11 cellular contexts compared by ENCODE assay signal in the genomic region with DNA sequence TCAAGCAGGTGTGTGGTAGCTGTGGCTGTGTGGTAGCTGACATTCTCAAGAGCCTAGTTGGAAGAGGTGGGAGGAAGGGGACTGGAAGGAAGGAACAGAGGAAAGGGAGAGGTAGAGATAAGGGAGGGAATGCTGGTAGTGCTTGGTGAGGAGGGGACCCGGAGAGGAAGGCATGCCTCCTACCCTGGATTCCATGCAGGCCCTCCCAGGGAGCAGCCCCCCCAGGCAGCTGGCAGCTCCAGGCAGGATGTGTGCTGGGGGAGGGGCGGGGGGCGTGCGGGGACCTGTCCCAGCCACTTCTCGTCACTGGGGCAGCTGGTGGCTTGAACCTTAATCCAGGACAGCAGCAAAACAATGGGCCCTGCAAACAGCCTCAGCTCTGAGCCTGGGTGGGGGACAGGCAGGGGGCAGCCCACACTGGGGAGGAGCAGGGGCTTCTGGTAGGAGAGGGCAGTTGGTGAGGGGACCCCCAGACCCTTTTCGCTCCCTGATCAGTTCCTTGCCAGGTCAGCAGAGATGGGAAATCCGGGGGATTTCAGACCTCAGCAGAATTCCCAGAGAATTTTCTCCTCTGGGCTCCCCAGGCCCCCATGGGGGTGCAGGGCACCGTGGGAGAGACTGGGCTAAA. TPM values are rescaled to one million over a fixed set of nuclear protein-coding genes. Genes with fewer than 3 reads are reported as not detected.
DNase-seq lines count a peak whose midpoint lies in the region; ATAC-seq and TF ChIP-seq lines count a peak whose summit lies in the region.
"Had no signal": no experiment of that assay in that cellular context is flagged by ENCODE, and none has a peak within 500 bp of the region (broad histone marks: within the 10 kb centered on the region; RNA-seq: fewer than 3 reads in every experiment).

No MANE protein-coding gene starts in this region.

- H3K27me3 Mint-ChIP-seq in activated CD4-positive, alpha-beta memory T cell treated with anti-CD3 and anti-CD28 coated beads for 36 hours = peaks cover 27% of the 10 kb centered on the region

- intact Hi-C loops in heart right ventricle (cut with DNase I) = no loop called here
- intact Hi-C loops in left ventricle myocardium superior (cut with micrococcal nuclease) = no loop called here
- intact Hi-C loops in activated CD4-positive, alpha-beta memory T cell treated with anti-CD3 and anti-CD28 coated beads for 36 hours (cut with micrococcal nuclease) = no loop called here
- intact Hi-C loops in left colon (cut with DNase I, micrococcal nuclease) = no loop called here

- DNase-seq in heart right ventricle = no peak
- no peak for DNase-seq in left ventricle myocardium superior
- DNase-seq in astrocyte of the spinal cord (ENCODE audit: low read depth, low spot score) = no peak
- DNase-seq in lung (ENCODE audit: low spot score) = no peak
- DNase-seq in activated CD4-positive, alpha-beta memory T cell treated with anti-CD3 and anti-CD28 coated beads for 36 hours = no peak
- no peak for DNase-seq in stimulated activated CD8-positive, alpha-beta memory T cell treated with anti-CD3 and anti-CD28 coated beads, Interleukin-4, amount 100 ng/mL, for 48 hours
- DNase-seq in HuH-7 (ENCODE audit: low spot score) = no peak
- DNase-seq in left colon = no peak
- DNase-seq: CD8-positive, alpha-beta T cell; stimulated activated naive CD4-positive, alpha-beta T cell had no signal

- H3K4me3 ChIP-seq in heart right ventricle = peak overlapping the region in 7 of 10 donors; percentile 47 to 61 (median 50)
- peak overlapping the region; percentile 49 for H3K4me3 ChIP-seq in astrocyte of the spinal cord (ENCODE audit: low read depth, low read length)
- H3K4me3 ChIP-seq in lung = no peak overlapping the region

- POLR2A ChIA-PET in activated CD4-positive, alpha-beta memory T cell treated with anti-CD3 and anti-CD28 coated beads for 36 hours (lab: Charles Lee) = no interaction called here

- H3K9me3 Mint-ChIP-seq in activated CD4-positive, alpha-beta memory T cell treated with anti-CD3 and anti-CD28 coated beads for 36 hours = no peaks in the 10 kb centered on the region
- H3K9me3 Mint-ChIP-seq: CD8-positive, alpha-beta T cell had no signal

- H3K27ac Mint-ChIP-seq in activated CD4-positive, alpha-beta memory T cell treated with anti-CD3 and anti-CD28 coated beads for 36 hours = no peak overlapping the region
- H3K27ac Mint-ChIP-seq: CD8-positive, alpha-beta T cell had no signal

- H3K27me3 ChIP-seq in heart right ventricle = peaks cover 0 to 27% (median 0%) of the 10 kb centered on the region in 7 donors
- no peaks in the 10 kb centered on the region for H3K27me3 ChIP-seq in lung (ENCODE audit: control insufficient read depth, insufficient read depth)
- H3K27me3 ChIP-seq: Peyer's patch had no signal

- H3K27ac ChIP-seq in heart right ventricle (peak overlapping the region in 9 of 10 donors; percentile 76 to 94 (median 87)), lung (ENCODE audit: low read depth in 1 of 2, low read length in 1 of 2) (peak overlapping the region; percentile 81 to 91)

- no peaks in the 10 kb centered on the region for H3K36me3 Mint-ChIP-seq in activated CD4-positive, alpha-beta memory T cell treated with anti-CD3 and anti-CD28 coated beads for 36 hours
- H3K36me3 Mint-ChIP-seq: CD8-positive, alpha-beta T cell had no signal

- H3K4me1 ChIP-seq in heart right ventricle (peaks cover 31 to 94% (median 81%) of the 10 kb centered on the region in 9 donors), lung (ENCODE audit: control insufficient read depth in 2 of 2, insufficient read depth in 2 of 2, low read length in 2 of 2) (peaks cover 8 to 27% of the 10 kb centered on the region in 2 donors)

- ATAC-seq in heart right ventricle (peak in 1 of 8 donors; percentile 4), left ventricle myocardium superior (no peak), lung (ENCODE audit: insufficient read depth, low FRiP score) (no peak), left colon (no peak)
- ATAC-seq: CD8-positive, alpha-beta T cell had no signal

- WGBS in heart right ventricle, 2 donors = 36 to 39% methylated on average over 6 to 8 of the region's 8 CpGs
- 60 to 73% methylated on average over 7 to 8 of the region's 8 CpGs for WGBS in lung, 2 donors

- in situ Hi-C loops in astrocyte of the spinal cord (cut with HindIII; ENCODE audit: low sequenced_read_pairs) = no loop called here

- no peak overlapping the region for H3K4me3 Mint-ChIP-seq in activated CD4-positive, alpha-beta memory T cell treated with anti-CD3 and anti-CD28 coated beads for 36 hours
- H3K4me3 Mint-ChIP-seq: CD8-positive, alpha-beta T cell had no signal

- H3K36me3 ChIP-seq in heart right ventricle (peaks cover 0 to 30% (median 18%) of the 10 kb centered on the region in 9 donors), lung (ENCODE audit: control insufficient read depth in 2 of 2, insufficient read depth in 2 of 2, low read length in 2 of 2) (peaks cover 0 to 16% of the 10 kb centered on the region in 2 donors)
- H3K36me3 ChIP-seq: Peyer's patch had no signal

- CTCF ChIA-PET in activated CD4-positive, alpha-beta memory T cell treated with anti-CD3 and anti-CD28 coated beads for 36 hours (lab: Charles Lee) = interaction anchor here (0.8 to 1.0 kb wide), 3 partner anchors 32 to 106 kb away, joined by 3 read pairs; no protein-coding TSS in a partner anchor

- peaks cover 11% of the 10 kb centered on the region for H3K4me1 Mint-ChIP-seq in activated CD4-positive, alpha-beta memory T cell treated with anti-CD3 and anti-CD28 coated beads for 36 hours (ENCODE audit: low read depth)

- TF ChIP-seq CTCF in heart right ventricle (IDR thresholded peaks at IDR 0.05) (no peak), astrocyte of the spinal cord (IDR thresholded peaks at IDR 0.05; ENCODE audit: low read depth, low read length) (no peak), lung (IDR thresholded peaks at IDR 0.05; ENCODE audit: control extremely low read depth, extremely low read depth) (no peak)

- no peaks in the 10 kb centered on the region for H3K9me3 ChIP-seq in heart right ventricle
- H3K9me3 ChIP-seq in lung (ENCODE audit: control insufficient read depth in 2 of 2, insufficient read depth in 1 of 2, low read length in 1 of 2) = no peaks in the 10 kb centered on the region
- H3K9me3 ChIP-seq: Peyer's patch had no signal

RNA-seq across cellular contexts. Expression of gene ARHGAP23, which starts 27.1 kb away (rescaled TPM):
- total RNA-seq in heart right ventricle (10 to 100 TPM; 48.3 to 78.4 (median 68.0) TPM), left ventricle myocardium superior (70.3 TPM), lung (10 to 100 TPM; 59.2 to 91.7 TPM), left colon (10 to 100 TPM in 1 of 2 donors, 1 to 10 TPM in 1; 3.9 to 11.3 TPM)
- polyA plus RNA-seq in heart right ventricle (10 to 100 TPM; 31.5 to 33.2 TPM), lung (10 to 100 TPM; 18.3 to 19.2 TPM)
- total RNA-seq in activated CD4-positive, alpha-beta memory T cell treated with anti-CD3 and anti-CD28 coated beads for 36 hours = 1 to 10 TPM; 1.3 to 1.4 TPM
